28 cellular contexts compared by ENCODE assay signal in the genomic region with DNA sequence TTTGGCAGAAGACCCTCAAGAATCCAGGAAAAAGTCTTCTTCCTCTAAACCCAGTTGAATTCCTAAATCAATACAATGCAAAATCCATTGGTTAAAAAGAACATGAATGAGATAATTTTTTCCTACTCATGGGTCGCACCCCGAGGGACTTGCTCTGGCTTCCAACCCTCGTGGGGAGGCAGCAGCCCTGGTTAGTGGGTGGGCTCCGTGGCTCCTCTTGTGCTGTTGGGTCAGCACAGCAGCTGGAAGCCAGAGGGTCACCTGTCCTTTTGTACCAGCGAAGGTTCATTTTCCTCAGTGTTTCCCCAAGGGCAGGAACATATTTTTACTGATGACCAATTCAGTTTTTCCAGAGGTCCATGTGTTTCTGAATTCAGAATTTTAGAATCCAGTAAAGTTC.
"Had no signal": no experiment of that assay in that cellular context is flagged by ENCODE, and none has a peak within 500 bp of the region (broad histone marks: within the 10 kb centered on the region; RNA-seq: fewer than 3 reads in every experiment).

No MANE protein-coding gene starts in this region.

- H3K4me3 ChIP-seq: neural progenitor cell, pancreas, prostate gland, right lobe of liver, skin epidermis, smooth muscle cell, spleen, suprapubic skin, thoracic aorta, thyroid gland, transverse colon, upper lobe of right lung, uterus had no signal

- H3K36me3 ChIP-seq: neural progenitor cell, pancreas, prostate gland, right lobe of liver, spleen, suprapubic skin, thoracic aorta, thyroid gland, transverse colon, upper lobe of right lung, uterus had no signal

- ATAC-seq: naive thymus-derived CD4-positive, alpha-beta T cell; natural killer cell; pancreas; right cardiac atrium; right lobe of liver; stimulated activated memory B cell treated with anti-CD40 and anti-IgM and Interleukin-4, amounts not matched to agents 10 μg/mL and 1 μg/mL and 100 μg/mL, for 72 hours; stimulated activated naive CD8-positive, alpha-beta T cell treated with anti-CD3 and anti-CD28 coated beads, Interleukin-15, amount 100 ng/mL, for 72 hours; stimulated activated naive CD8-positive, alpha-beta T cell treated with anti-CD3 and anti-CD28 coated beads, Interleukin-15, Interleukin-2, amounts not matched to agents 100 U/mL and 50 U/mL, for 24 hours; upper lobe of right lung had no signal

- H3K9me3 ChIP-seq: pancreas, prostate gland, right lobe of liver, thoracic aorta, thyroid gland, transverse colon, upper lobe of right lung, uterus had no signal

- DNase-seq: naive thymus-derived CD4-positive, alpha-beta T cell; natural killer cell; occipital lobe; pancreas; retina; right cardiac atrium; right lobe of liver; spleen; stimulated activated CD4-positive, alpha-beta T cell treated with anti-CD3 and anti-CD28 coated beads, Interleukin-12 subunit alpha, Interleukin-12 subunit beta, amount 100 ng/mL, for 4 hours; stimulated activated CD4-positive, alpha-beta T cell treated with anti-CD3 and anti-CD28 coated beads, Interleukin-1b, Interleukin-23, amount 100 ng/mL, for 48 hours; stimulated activated CD4-positive, alpha-beta T cell treated with anti-CD3 and anti-CD28 coated beads, Interleukin-4, amount 100 ng/mL, for 1 hour; stimulated activated CD4-positive, alpha-beta T cell treated with anti-CD3 and anti-CD28 coated beads, Interleukin-4, amount 100 ng/mL, for 4 hours; stimulated activated CD8-positive, alpha-beta memory T cell treated with anti-CD3 and anti-CD28 coated beads, Interleukin-4, amount 100 ng/mL, for 48 hours; stimulated activated naive CD4-positive, alpha-beta T cell; stimulated activated naive CD8-positive, alpha-beta T cell treated with anti-CD3 and anti-CD28 coated beads, Interleukin-15, amount 100 ng/mL, for 72 hours; stimulated activated naive CD8-positive, alpha-beta T cell treated with anti-CD3 and anti-CD28 coated beads, Interleukin-15, Interleukin-2, amounts not matched to agents 100 U/mL and 50 U/mL, for 24 hours; substantia nigra; thyroid gland; transverse colon; upper lobe of right lung; uterus had no signal

- H3K4me1 ChIP-seq: pancreas, prostate gland, right lobe of liver, suprapubic skin, transverse colon, upper lobe of right lung, uterus had no signal

- H3K4me2 ChIP-seq: neural progenitor cell, smooth muscle cell had no signal

- H3K27ac ChIP-seq: neural progenitor cell, pancreas, prostate gland, right lobe of liver, skin epidermis, suprapubic skin, thoracic aorta, thyroid gland, transverse colon, upper lobe of right lung, uterus had no signal

- H3K27me3 ChIP-seq: neural progenitor cell, pancreas, right lobe of liver, suprapubic skin, thyroid gland, transverse colon, upper lobe of right lung, uterus had no signal

- H2AFZ ChIP-seq: neural progenitor cell had no signal
